ENCODE assay signal across 9 cellular contexts in genomic region chr12:97404549-97404948, GRCh38. TPM values are rescaled to one million over a fixed set of nuclear protein-coding genes. Genes with fewer than 3 reads are reported as not detected.
A peak's percentile ranks its signal among the peaks of the same experiment; 100 is the strongest.
DNase-seq lines count a peak whose midpoint lies in the region; ATAC-seq, FAIRE-seq and TF ChIP-seq lines count a peak whose summit lies in the region.
"Had no signal": no experiment of that assay in that cellular context is flagged by ENCODE, and none has a peak within 500 bp of the region (broad histone marks: within the 10 kb centered on the region; RNA-seq: fewer than 3 reads in every experiment).

No MANE protein-coding gene starts in this region.

- H3K27ac ChIP-seq in Karpas-422 (ENCODE audit: low read length) = no peak overlapping the region
- no peak overlapping the region for H3K27ac ChIP-seq in neuronal stem cell (replicated peaks; ENCODE audit: low read length)

- no peaks in the 10 kb centered on the region for H4K20me1 ChIP-seq in Karpas-422 (ENCODE audit: insufficient read depth, low read depth, low read length)

- H3K4me1 ChIP-seq in Karpas-422 (ENCODE audit: low read length) (no peaks in the 10 kb centered on the region), neuronal stem cell (ENCODE audit: control insufficient read depth in 2 of 2, insufficient read depth in 1 of 2, low read depth in 1 of 2, low read length in 2 of 2) (peaks cover 1 to 4% of the 10 kb centered on the region in 2 donors)

- H3K4me2 ChIP-seq in Karpas-422 (ENCODE audit: low read depth, low read length, poor library complexity, severe bottlenecking) = no peak overlapping the region
- H3K4me2 ChIP-seq in neuronal stem cell (ENCODE audit: insufficient read depth, low read length, poor library complexity, severe bottlenecking) = no peak overlapping the region

- H4K91ac ChIP-seq in neuronal stem cell (ENCODE audit: low read depth, low read length, poor library complexity) = no peak overlapping the region

- no peak overlapping the region for H2AK5ac ChIP-seq in neuronal stem cell (ENCODE audit: low read depth, low read length)

- no peak overlapping the region for H2BK12ac ChIP-seq in neuronal stem cell (ENCODE audit: low read length)

- H3K23ac ChIP-seq in neuronal stem cell (ENCODE audit: low read depth, low read length, poor library complexity) = no peak overlapping the region

- H3K4me3 ChIP-seq in Karpas-422 (ENCODE audit: low read length) = no peak overlapping the region
- no peak overlapping the region for H3K4me3 ChIP-seq in neuronal stem cell (ENCODE audit: low read length in 2 of 2)

- no peak overlapping the region for H3K4me3 Mint-ChIP-seq in immature natural killer cell

- H3K9ac ChIP-seq in Karpas-422 (ENCODE audit: low read length) (no peak overlapping the region), neuronal stem cell (ENCODE audit: low read depth, low read length, poor library complexity) (no peak overlapping the region)

- no peak overlapping the region for H3K27ac Mint-ChIP-seq in immature natural killer cell

- intact Hi-C loops in Right ventricle myocardium inferior (cut with DNase I) (loop anchor here (5.0 kb wide), 1 partner anchor 827 kb away; no protein-coding TSS in a partner anchor), left ventricle myocardium superior (cut with micrococcal nuclease) (no loop called here)

- ATAC-seq in Right ventricle myocardium inferior (peak; percentile 28), left ventricle myocardium superior (no peak), esophagus mucosa (peak; percentile 29)

- peaks cover 0 to 5% (median 2%) of the 10 kb centered on the region in 3 donors for H3K27me3 Mint-ChIP-seq in immature natural killer cell (ENCODE audit: low read depth in 3 of 3)

- H3K79me1 ChIP-seq in neuronal stem cell (ENCODE audit: low read depth, low read length) = no peaks in the 10 kb centered on the region

- H3K9me2 ChIP-seq in Karpas-422 (replicated peaks; ENCODE audit: insufficient read depth, low read length) = no peaks in the 10 kb centered on the region

- peak; percentile 67 for FAIRE-seq in H54 (lab: Jason Lieb, UNC)
- FAIRE-seq: colon had no signal

- no peaks in the 10 kb centered on the region for H3K79me2 ChIP-seq in Karpas-422 (ENCODE audit: low read length)

- H3K9me3 ChIP-seq in Karpas-422 (ENCODE audit: low read length) (no peaks in the 10 kb centered on the region), neuronal stem cell (replicated peaks in 1 of 2; ENCODE audit: control insufficient read depth in 2 of 2, insufficient read depth in 1 of 2, low read depth in 1 of 2, low read length in 2 of 2) (peaks cover 0 to 2% of the 10 kb centered on the region in 2 donors)

- H2AFZ ChIP-seq in Karpas-422 (ENCODE audit: low read length) = no peak overlapping the region
- peak overlapping the region; percentile 18 for H2AFZ ChIP-seq in neuronal stem cell (ENCODE audit: low read length)

- H3K4me1 Mint-ChIP-seq in immature natural killer cell = no peaks in the 10 kb centered on the region

- H3K36me3 Mint-ChIP-seq in immature natural killer cell = no peaks in the 10 kb centered on the region

- WGBS in neuronal stem cell (ENCODE audit: extremely low coverage in 2 of 2, insufficient read length in 2 of 2, insufficient replicate concordance in 1 of 2), 2 donors = no CpG with 5 or more reads among the region's 2 CpGs

- no peaks in the 10 kb centered on the region for H3K9me3 Mint-ChIP-seq in immature natural killer cell

- H4K8ac ChIP-seq in neuronal stem cell (ENCODE audit: low read depth, low read length) = no peak overlapping the region

- H3K4ac ChIP-seq in neuronal stem cell (ENCODE audit: low read length) = no peak overlapping the region

- H3K14ac ChIP-seq in neuronal stem cell (ENCODE audit: low read length) = no peak overlapping the region

- no peak overlapping the region for H2BK15ac ChIP-seq in neuronal stem cell (ENCODE audit: low read length)

- no peak overlapping the region for H2BK120ac ChIP-seq in neuronal stem cell (ENCODE audit: low read depth, low read length)

- H3K36me3 ChIP-seq in Karpas-422 (ENCODE audit: insufficient read depth, low read length) (no peaks in the 10 kb centered on the region), neuronal stem cell (replicated peaks in 1 of 2; ENCODE audit: control insufficient read depth in 2 of 2, insufficient read depth in 2 of 2, low read length in 2 of 2) (no peaks in the 10 kb centered on the region)

- no peak overlapping the region for H2BK5ac ChIP-seq in neuronal stem cell (ENCODE audit: low read length)

- H3K18ac ChIP-seq in neuronal stem cell (ENCODE audit: low read length) = no peak overlapping the region

- no peaks in the 10 kb centered on the region for H3K27me3 ChIP-seq in Karpas-422 (ENCODE audit: low read length)
- no peaks in the 10 kb centered on the region for H3K27me3 ChIP-seq in neuronal stem cell (ENCODE audit: control insufficient read depth in 3 of 3, insufficient read depth in 3 of 3, low read depth in 1 of 3, low read length in 3 of 3)

- no peak for DNase-seq in Right ventricle myocardium inferior (ENCODE audit: missing footprints)
- no peak for DNase-seq in left ventricle myocardium superior
- peak; percentile 5 for DNase-seq in H54 (ENCODE audit: insufficient read length, low spot score)
- peak; percentile 79 for DNase-seq in Karpas-422
- peak; percentile 64 for DNase-seq in OCI-M1 (lab: John Stamatoyannopoulos, UW)
- peak; percentile 38 for DNase-seq in neuronal stem cell (ENCODE audit: low spot score)
- no peak for DNase-seq in immature natural killer cell

- no peak for TF ChIP-seq POLR2A in H54 (IDR thresholded peaks at IDR 0.05; ENCODE audit: low read depth, low read length)

RNA-seq across cellular contexts. Expression of gene RMST, which starts 58.1 kb away (rescaled TPM):
- 1.1 TPM for total RNA-seq in Right ventricle myocardium inferior
- total RNA-seq in left ventricle myocardium superior = 1.2 TPM
- not detected in 2 replicates for total RNA-seq in Karpas-422 (2014; rRNA removed; shearing (Covaris generic); ENCODE audit: low replicate concordance)
- 0.16 TPM for total RNA-seq in esophagus mucosa
- polyA plus RNA-seq in neuronal stem cell (2013, experiment 1 of 2) = 13.8 TPM
- 12.8 TPM for polyA plus RNA-seq in neuronal stem cell (2013, experiment 2 of 2)
- not detected for polyA plus RNA-seq in immature natural killer cell

Comparison
In these comparisons a context has a peak if more than half of its experiments do, and no peak if none do; other contexts are left out.
1. DNase-seq: peak in H54 (single experiment), Karpas-422 (single experiment), OCI-M1 (single experiment) and neuronal stem cell (single experiment); none in Right ventricle myocardium inferior (single experiment), left ventricle myocardium superior (single experiment) and immature natural killer cell (0 of 3).